ENCODE assay signal across 17 cellular contexts in the genomic region with DNA sequence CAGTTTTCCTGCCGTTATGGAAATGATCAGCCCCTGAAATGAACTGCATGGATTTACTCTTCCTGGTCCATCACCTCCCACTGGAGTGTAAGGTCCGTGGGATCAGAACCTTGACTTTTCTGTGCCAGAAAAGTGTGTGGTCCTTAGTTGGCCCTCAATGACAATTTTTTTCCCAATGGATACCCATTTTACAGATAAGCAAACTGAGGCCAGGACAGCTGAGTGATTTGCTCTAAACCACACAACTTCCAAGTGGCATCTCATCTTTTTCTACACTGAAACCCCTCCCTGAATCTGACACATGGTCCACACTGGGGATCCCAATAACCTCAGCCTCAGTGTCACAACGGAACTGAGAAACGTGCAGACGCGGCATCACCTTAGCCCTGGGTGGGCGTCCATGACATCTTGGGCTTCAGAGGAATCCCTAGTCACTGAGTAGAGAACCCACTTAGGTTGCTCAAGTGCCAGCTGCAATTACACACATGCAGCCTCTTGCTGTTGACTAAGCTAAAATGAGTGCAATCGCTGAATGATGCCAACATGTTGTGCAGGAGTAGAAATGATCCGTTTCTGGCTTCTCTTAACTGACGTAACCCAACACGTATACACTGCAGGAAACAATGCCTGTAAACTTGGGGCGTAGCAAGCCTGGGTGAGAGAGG.
"Had no signal": no experiment of that assay in that cellular context is flagged by ENCODE, and none has a peak within 500 bp of the region (broad histone marks: within the 10 kb centered on the region; RNA-seq: fewer than 3 reads in every experiment).

No MANE protein-coding gene starts in this region.

- H3K4me3 ChIP-seq: left lung, thyroid gland had no signal

- H3K9ac ChIP-seq: parathyroid adenoma had no signal

- H3K9me3 Mint-ChIP-seq: mesothelial cell of epicardium; natural killer cell treated with Interleukin-12 subunit alpha and Interleukin-12 subunit beta and Interleukin-15 and Interleukin-18, amount 100 ng/mL, for 72 hours; stimulated activated naive B cell treated with anti-CD40 and anti-IgM and Interleukin-4, amounts not matched to agents 10 μg/mL and 1 μg/mL and 100 μg/mL, for 72 hours had no signal

- H3K27ac ChIP-seq: foreskin keratinocyte, left lung, parathyroid adenoma had no signal

- H3K4me1 ChIP-seq: foreskin keratinocyte, left lung, parathyroid adenoma had no signal

- H3K79me2 ChIP-seq: parathyroid adenoma had no signal

- H2AFZ ChIP-seq: parathyroid adenoma had no signal

- H3K36me3 Mint-ChIP-seq: activated naive CD8-positive, alpha-beta T cell; mesothelial cell of epicardium; natural killer cell treated with Interleukin-12 subunit alpha and Interleukin-12 subunit beta and Interleukin-15 and Interleukin-18, amount 100 ng/mL, for 72 hours; stimulated activated naive B cell treated with anti-CD40 and anti-IgM and Interleukin-4, amounts not matched to agents 10 μg/mL and 1 μg/mL and 100 μg/mL, for 72 hours had no signal

- H3K27me3 ChIP-seq: thyroid gland had no signal

- FAIRE-seq: keratinocyte had no signal

- H3K4me3 Mint-ChIP-seq: activated naive CD8-positive, alpha-beta T cell; mesothelial cell of epicardium; natural killer cell treated with Interleukin-12 subunit alpha and Interleukin-12 subunit beta and Interleukin-15 and Interleukin-18, amount 100 ng/mL, for 72 hours; stimulated activated naive B cell treated with anti-CD40 and anti-IgM and Interleukin-4, amounts not matched to agents 10 μg/mL and 1 μg/mL and 100 μg/mL, for 72 hours had no signal

- H3K36me3 ChIP-seq: left lung, thyroid gland had no signal

- ATAC-seq: esophagus mucosa, foreskin keratinocyte, left lung, sciatic nerve had no signal

- H3K27ac Mint-ChIP-seq: activated naive CD8-positive, alpha-beta T cell; mesothelial cell of epicardium; natural killer cell treated with Interleukin-12 subunit alpha and Interleukin-12 subunit beta and Interleukin-15 and Interleukin-18, amount 100 ng/mL, for 72 hours; stimulated activated naive B cell treated with anti-CD40 and anti-IgM and Interleukin-4, amounts not matched to agents 10 μg/mL and 1 μg/mL and 100 μg/mL, for 72 hours had no signal

- DNase-seq: activated CD4-positive, alpha-beta T cell treated with anti-CD3 and anti-CD28 coated beads, Interleukin-2, amount 50 U/mL, for 4 hours; cerebellar nuclear complex; cortex of kidney; effector CD4-positive, alpha-beta T cell; foreskin keratinocyte; hypothalamus; T-helper 2 cell; thyroid gland had no signal

- H3K9me3 ChIP-seq: left lung, thyroid gland had no signal
